In genomic region chr17:30101686-30102390, GRCh38 we compare ENCODE assay signal across 20 cellular contexts.
"Had no signal": no experiment of that assay in that cellular context is flagged by ENCODE, and none has a peak within 500 bp of the region (broad histone marks: within the 10 kb centered on the region; RNA-seq: fewer than 3 reads in every experiment).

No MANE protein-coding gene starts in this region.

- H3K4me2 ChIP-seq: hepatocyte had no signal

- ATAC-seq: foreskin keratinocyte; left colon; left ventricle myocardium superior; naive thymus-derived CD4-positive, alpha-beta T cell; stimulated activated memory B cell treated with anti-CD40 and anti-IgM and Interleukin-4, amounts not matched to agents 10 μg/mL and 1 μg/mL and 100 μg/mL, for 72 hours; upper lobe of right lung had no signal

- H2AFZ ChIP-seq: hepatocyte had no signal

- H3K27me3 ChIP-seq: esophagus muscularis mucosa, hepatocyte, right atrium auricular region, testis, tibial nerve, upper lobe of right lung, vagina had no signal

- H3K9me3 ChIP-seq: esophagus muscularis mucosa, right atrium auricular region, testis, tibial nerve, upper lobe of right lung, vagina had no signal

- H3K36me3 ChIP-seq: esophagus muscularis mucosa, right atrium auricular region, tibial nerve, upper lobe of right lung, vagina had no signal

- DNase-seq: cortex of kidney; effector memory CD4-positive, alpha-beta T cell; foreskin keratinocyte; left colon; left ventricle myocardium superior; naive thymus-derived CD4-positive, alpha-beta T cell; nephron progenitor cell; stimulated activated CD4-positive, alpha-beta T cell treated with anti-CD3 and anti-CD28 coated beads, Interleukin-15, amount 100 ng/mL, for 24 hours; stimulated activated CD4-positive, alpha-beta T cell treated with anti-CD3 and anti-CD28 coated beads, Interleukin-1b, Interleukin-23, amount 100 ng/mL, for 48 hours; stimulated activated CD4-positive, alpha-beta T cell treated with anti-CD3 and anti-CD28 coated beads, Interleukin-4, amount 100 ng/mL, for 24 hours; testis; upper lobe of right lung had no signal

- H3K4me3 ChIP-seq: esophagus muscularis mucosa, hepatocyte, lung, right atrium auricular region, testis, tibial nerve, upper lobe of right lung, vagina had no signal

- H3K27ac ChIP-seq: epithelial cell of prostate, esophagus muscularis mucosa, foreskin keratinocyte, hepatocyte, right atrium auricular region, testis, tibial nerve, upper lobe of right lung, vagina had no signal

- H3K79me2 ChIP-seq: hepatocyte had no signal

- H3K4me1 ChIP-seq: foreskin keratinocyte, right atrium auricular region, testis, upper lobe of right lung had no signal
